In genomic region chr13:100176781-100177389, GRCh38 we compare ENCODE assay signal across 10 cellular contexts.
DNase-seq lines count a peak whose midpoint lies in the region; ATAC-seq and TF ChIP-seq lines count a peak whose summit lies in the region.
"Had no signal": no experiment of that assay in that cellular context is flagged by ENCODE, and none has a peak within 500 bp of the region (broad histone marks: within the 10 kb centered on the region; RNA-seq: fewer than 3 reads in every experiment).

No MANE protein-coding gene starts in this region.

- no peak overlapping the region for H3K4me3 ChIP-seq in epithelial cell of esophagus (ENCODE audit: low read length)
- H3K4me3 ChIP-seq: heart left ventricle had no signal

- peak; percentile 6 for DNase-seq in NCI-H2107 treated with DMSO at 0.1 percent for 48 hours (lab: John Stamatoyannopoulos, UW; ENCODE audit: unreplicated experiment)
- DNase-seq in NCI-H2107 (lab: John Stamatoyannopoulos, UW): no peak
- DNase-seq in NCI-H69 (lab: John Stamatoyannopoulos, UW): peak; percentile 90
- DNase-seq in epithelial cell of esophagus (ENCODE audit: low read depth): peak; percentile 60
- DNase-seq in stromal cell of bone marrow (ENCODE audit: low read depth): peak; percentile 16
- DNase-seq in MV-4-11 (lab: John Stamatoyannopoulos, UW): no peak
- no peak for DNase-seq in activated CD8-positive, alpha-beta memory T cell treated with anti-CD3 and anti-CD28 coated beads, Interleukin-2, amount 50 U/mL, for 48 hours
- DNase-seq: activated T-cell treated with anti-CD3 and anti-CD28 coated beads, Interleukin-2, amount 50 U/mL, for 48 hours; heart left ventricle had no signal

- no peak for ATAC-seq in HG02642 (IDR thresholded peaks at IDR 0.05; ENCODE audit: poor library complexity, unreplicated experiment)
- ATAC-seq: heart left ventricle had no signal

- TF ChIP-seq CTCF in epithelial cell of esophagus (IDR thresholded peaks at IDR 0.05; ENCODE audit: insufficient read depth, low read depth, low read length, missing control alignments): no peak

Comparison
In these comparisons a context has a peak if more than half of its experiments do, and no peak if none do; other contexts are left out.
1. DNase-seq: peak in NCI-H2107 treated with DMSO at 0.1 percent for 48 hours (single experiment), NCI-H69 (single experiment), epithelial cell of esophagus (single experiment) and stromal cell of bone marrow (single experiment); none in NCI-H2107 (single experiment), MV-4-11 (single experiment) and activated CD8-positive, alpha-beta memory T cell treated with anti-CD3 and anti-CD28 coated beads, Interleukin-2, amount 50 U/mL, for 48 hours (single experiment).